In genomic region chr15:101135532-101136166, GRCh38 we compare ENCODE assay signal across 11 cellular contexts.
DNase-seq lines count a peak whose midpoint lies in the region; ATAC-seq and TF ChIP-seq lines count a peak whose summit lies in the region.
"Had no signal": no experiment of that assay in that cellular context is flagged by ENCODE, and none has a peak within 500 bp of the region (broad histone marks: within the 10 kb centered on the region; RNA-seq: fewer than 3 reads in every experiment).

No MANE protein-coding gene starts in this region.

- no TSS peak for BruUV-seq in PC-9 (replicated peaks; lab: Mats Ljungman, UMichigan)

- no peak for TF ChIP-seq CTCF in PC-9 (conservative IDR thresholded peaks at IDR 0.05)

- CTCF ChIA-PET in PC-9 (lab: Charles Lee) = no interaction called here

- no peaks in the 10 kb centered on the region for H3F3A ChIP-seq in PC-9 (ENCODE audit: insufficient read depth, low read depth)

- H4K20me1 ChIP-seq in PC-9 (ENCODE audit: insufficient read depth) = no peaks in the 10 kb centered on the region

- H2AFZ ChIP-seq in PC-9 = no peak overlapping the region

- no peak overlapping the region for H3K4me2 ChIP-seq in PC-9

- H3K4me1 Mint-ChIP-seq in natural killer cell treated with Interleukin-12 subunit alpha and Interleukin-12 subunit beta and Interleukin-15 and Interleukin-18, amount 100 ng/mL, for 72 hours (ENCODE audit: low read depth in 2 of 2) = peaks cover 42 to 48% of the 10 kb centered on the region in 2 donors

- H3K27ac Mint-ChIP-seq in natural killer cell treated with Interleukin-12 subunit alpha and Interleukin-12 subunit beta and Interleukin-15 and Interleukin-18, amount 100 ng/mL, for 72 hours = peak overlapping the region; percentile 73 to 84

- H3K9me2 ChIP-seq in PC-9 (ENCODE audit: insufficient read depth) = no peaks in the 10 kb centered on the region

- intact Hi-C loops in PC-9 (cut with micrococcal nuclease; ENCODE audit: unreplicated experiment) = no loop called here

- no peaks in the 10 kb centered on the region for H3K27me3 Mint-ChIP-seq in natural killer cell treated with Interleukin-12 subunit alpha and Interleukin-12 subunit beta and Interleukin-15 and Interleukin-18, amount 100 ng/mL, for 72 hours

- H3K9me3 ChIP-seq in PC-9 (ENCODE audit: insufficient read depth, low read depth) = no peaks in the 10 kb centered on the region

- peak; percentile 63 for ATAC-seq in GM18870 (IDR thresholded peaks at IDR 0.05; ENCODE audit: unreplicated experiment)
- ATAC-seq in GM21723 (IDR thresholded peaks at IDR 0.05; ENCODE audit: unreplicated experiment) = peak; percentile 76
- ATAC-seq in HG03565 (IDR thresholded peaks at IDR 0.05; ENCODE audit: unreplicated experiment) = peak; percentile 48
- ATAC-seq in natural killer cell treated with Interleukin-12 subunit alpha and Interleukin-12 subunit beta and Interleukin-15 and Interleukin-18, amount 100 ng/mL, for 72 hours = peak; percentile 64 to 85
- ATAC-seq: left lobe of liver had no signal

- POLR2A ChIA-PET in PC-9 (lab: Charles Lee; ENCODE audit: unreplicated experiment) = no interaction called here

- no peaks in the 10 kb centered on the region for H3K79me2 ChIP-seq in PC-9 (ENCODE audit: low read depth)

- H3K4me3 Mint-ChIP-seq in natural killer cell treated with Interleukin-12 subunit alpha and Interleukin-12 subunit beta and Interleukin-15 and Interleukin-18, amount 100 ng/mL, for 72 hours = peak overlapping the region; percentile 77

- no peaks in the 10 kb centered on the region for H3K27me3 ChIP-seq in PC-9 (ENCODE audit: insufficient read depth, low read depth)

- no peaks in the 10 kb centered on the region for H3K36me3 ChIP-seq in PC-9 (ENCODE audit: low read depth)

- H3K4me1 ChIP-seq in PC-9 (replicated peaks; ENCODE audit: insufficient read depth) = no peaks in the 10 kb centered on the region

- H3K4me3 ChIP-seq in PC-9 = no peak overlapping the region

- no peaks in the 10 kb centered on the region for H3K9me3 Mint-ChIP-seq in natural killer cell treated with Interleukin-12 subunit alpha and Interleukin-12 subunit beta and Interleukin-15 and Interleukin-18, amount 100 ng/mL, for 72 hours

- DNase-seq in natural killer cell treated with Interleukin-12 subunit alpha and Interleukin-12 subunit beta and Interleukin-15 and Interleukin-18, amount 100 ng/mL, for 72 hours (ENCODE audit: low spot score) = peak; percentile 85
- DNase-seq in DMS153 (lab: John Stamatoyannopoulos, UW) (no peak), caudate nucleus (lab: John Stamatoyannopoulos, UW) (no peak), PC-9 (no peak)
- DNase-seq: activated CD4-positive, alpha-beta T cell treated with anti-CD3 and anti-CD28 coated beads for 4 hours; effector CD8-positive, alpha-beta T cell; NCI-H345 had no signal

- no peak overlapping the region for H3K27ac ChIP-seq in caudate nucleus (ENCODE audit: low read depth, low read length)
- H3K27ac ChIP-seq in PC-9 = no peak overlapping the region

- H3K36me3 Mint-ChIP-seq in natural killer cell treated with Interleukin-12 subunit alpha and Interleukin-12 subunit beta and Interleukin-15 and Interleukin-18, amount 100 ng/mL, for 72 hours = no peaks in the 10 kb centered on the region
